ENCODE assay signal across 8 cellular contexts in genomic region chr3:42581709-42582473, GRCh38. TPM values are rescaled to one million over a fixed set of nuclear protein-coding genes. Genes with fewer than 3 reads are reported as not detected.
A peak's percentile ranks its signal among the peaks of the same experiment; 100 is the strongest.
DNase-seq lines count a peak whose midpoint lies in the region; ATAC-seq and TF ChIP-seq lines count a peak whose summit lies in the region.

SEC22C (minus strand) TSS chr3:42581967; CDS start chr3:42569046, 12,921 bp downstream.

- 0% methylated on average over 68 to 77 of the region's 77 CpGs for WGBS in ovary, 3 donors
- 0 to 1% methylated on average over 21 to 26 of the region's 77 CpGs for WGBS in thyroid gland, 2 donors

- TF ChIP-seq POLR2A in ovary (IDR thresholded peaks at IDR 0.05) = peak; percentile 85
- TF ChIP-seq POLR2A in thyroid gland (IDR thresholded peaks at IDR 0.05) = peak; percentile 5 to 92

- H3K36me3 Mint-ChIP-seq in activated naive CD8-positive, alpha-beta T cell = peaks cover 5% of the 10 kb centered on the region
- H3K36me3 Mint-ChIP-seq in glutamatergic neuron (ENCODE audit: unreplicated experiment) = peaks cover 4% of the 10 kb centered on the region

- peak within 1 kb of the TSS; percentile 94 for H3K27ac Mint-ChIP-seq in activated naive CD8-positive, alpha-beta T cell
- peak within 1 kb of the TSS; percentile 92 for H3K27ac Mint-ChIP-seq in glutamatergic neuron (ENCODE audit: unreplicated experiment)

- POLR2A ChIA-PET in GM10248 (lab: Yijun Ruan, JAX) = interaction anchor here (1.5 kb wide), 1 partner anchor 9 kb away, joined by 3 read pairs; the partner anchor contains the start of gene SS18L2

- H3K27ac ChIP-seq in ovary = peak within 1 kb of the TSS; percentile 82 to 83
- H3K27ac ChIP-seq in thyroid gland = peak within 1 kb of the TSS; percentile 75 to 84 (median 82)

- H3K4me3 ChIP-seq in ovary (peak within 1 kb of the TSS; percentile 98), thyroid gland (replicated peaks in 1 of 3) (peak within 1 kb of the TSS; percentile 63 to 73 (median 67))

- peak; percentile 92 for ATAC-seq in HG02571 (IDR thresholded peaks at IDR 0.05; ENCODE audit: unreplicated experiment)

- no peaks in the 10 kb centered on the region for H3K27me3 Mint-ChIP-seq in activated naive CD8-positive, alpha-beta T cell
- peaks cover 1% of the 10 kb centered on the region for H3K27me3 Mint-ChIP-seq in glutamatergic neuron (ENCODE audit: unreplicated experiment)

- peak; percentile 99 for DNase-seq in GM10248 (ENCODE audit: extremely low spot score)
- DNase-seq in NCI-H1048 (lab: John Stamatoyannopoulos, UW) = peak; percentile 87
- DNase-seq in SKM-1 (lab: John Stamatoyannopoulos, UW; ENCODE audit: unreplicated experiment) = peak; percentile 88
- DNase-seq in glutamatergic neuron = peak; percentile 98
- DNase-seq in ovary = peak; percentile 94 to 96 (median 95)
- peak; percentile 97 for DNase-seq in thyroid gland

- intact Hi-C loops in ovary (cut with DNase I) = loop anchor here in 1 of 4 donors (2.0 to 10.0 kb wide), 2 partner anchors 21 to 163 kb away; no protein-coding TSS in a partner anchor
- intact Hi-C loops in thyroid gland (cut with DNase I) = loop anchor here (10.0 kb wide), 1 partner anchor 617 kb away; the partner anchor contains the start of gene ULK4

- H3K4me1 ChIP-seq in ovary (ENCODE audit: insufficient read depth) (peaks cover 3% of the 10 kb centered on the region), thyroid gland (peaks cover 8 to 11% of the 10 kb centered on the region in 2 donors)

- peak within 1 kb of the TSS; percentile 90 for H3K4me3 Mint-ChIP-seq in activated naive CD8-positive, alpha-beta T cell
- H3K4me3 Mint-ChIP-seq in glutamatergic neuron (ENCODE audit: unreplicated experiment) = peak within 1 kb of the TSS; percentile 93

- TF ChIP-seq CTCF in GM10248 (IDR thresholded peaks at IDR 0.05; ENCODE audit: control extremely low read depth, extremely low read depth, low read depth, missing control alignments) (peak; percentile 56), glutamatergic neuron (IDR thresholded peaks at IDR 0.05; ENCODE audit: partially characterized antibody, unreplicated experiment) (no peak), ovary (IDR thresholded peaks at IDR 0.05) (no peak), thyroid gland (IDR thresholded peaks at IDR 0.05) (peak in 2 of 6 experiments; percentile 13 to 19)

- CTCF ChIA-PET in GM10248 (lab: Yijun Ruan, JAX) = interaction anchor here (0.8 to 3.9 kb wide), 10 partner anchors 10 to 297 kb away, joined by 3 to 15 read pairs (median 5); partner anchors contain the start of gene NKTR

- no peaks in the 10 kb centered on the region for H3K36me3 ChIP-seq in ovary
- no peaks in the 10 kb centered on the region for H3K36me3 ChIP-seq in thyroid gland

- TF ChIP-seq EP300 in ovary (IDR thresholded peaks at IDR 0.05) = no peak

- H3K4me1 Mint-ChIP-seq in activated naive CD8-positive, alpha-beta T cell (ENCODE audit: low read depth) = peaks cover 40% of the 10 kb centered on the region
- H3K4me1 Mint-ChIP-seq in glutamatergic neuron (ENCODE audit: low read depth, unreplicated experiment) = peaks cover 23% of the 10 kb centered on the region

- no peaks in the 10 kb centered on the region for H3K9me3 ChIP-seq in ovary
- no peaks in the 10 kb centered on the region for H3K9me3 ChIP-seq in thyroid gland

- H3K27me3 ChIP-seq in ovary (no peaks in the 10 kb centered on the region), thyroid gland (no peaks in the 10 kb centered on the region)

- H3K9me3 Mint-ChIP-seq in activated naive CD8-positive, alpha-beta T cell (ENCODE audit: low read depth) = no peaks in the 10 kb centered on the region
- H3K9me3 Mint-ChIP-seq in glutamatergic neuron (ENCODE audit: unreplicated experiment) = peaks cover 2% of the 10 kb centered on the region

RNA-seq across cellular contexts. Expression of gene SEC22C, which starts in this region (rescaled TPM):
- total RNA-seq in glutamatergic neuron (ENCODE audit: unreplicated experiment) = 36.9 TPM
- total RNA-seq in ovary = 10 to 100 TPM; 33.7 to 68.5 (median 46.0) TPM
- 10 to 100 TPM; 31.4 to 53.7 TPM for polyA plus RNA-seq in ovary
- 10 to 100 TPM; 59.9 to 66.4 (median 62.7) TPM for total RNA-seq in thyroid gland

Comparison
In these comparisons a context has a peak if more than half of its experiments do, and no peak if none do; other contexts are left out.
1. Peak in every context shown above with its lines: DNase-seq, ATAC-seq, H3K4me3 ChIP-seq and H3K27ac ChIP-seq.